In the genomic region with DNA sequence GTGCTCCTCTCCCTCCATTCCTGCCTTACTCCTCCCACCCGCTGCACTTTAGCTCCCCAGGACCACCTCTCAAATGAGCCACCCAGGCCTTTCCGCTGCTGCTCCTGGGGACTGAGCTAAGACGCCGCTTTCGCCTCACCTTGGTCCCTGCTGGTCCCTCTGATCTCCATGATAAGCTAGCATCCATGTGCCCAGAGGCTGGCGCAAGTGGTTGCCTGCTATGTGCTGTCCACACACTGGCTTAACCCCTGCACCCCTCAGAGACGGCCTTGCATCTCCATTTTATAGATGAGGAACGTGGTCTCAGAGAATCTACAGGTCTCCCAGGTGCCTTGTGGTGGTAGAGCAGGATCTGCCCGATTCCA, we compare ENCODE assay signal across 23 cellular contexts.
"Had no signal": no experiment of that assay in that cellular context is flagged by ENCODE, and none has a peak within 500 bp of the region (broad histone marks: within the 10 kb centered on the region; RNA-seq: fewer than 3 reads in every experiment).

No MANE protein-coding gene starts in this region.

- DNase-seq: activated CD4-positive, alpha-beta memory T cell treated with anti-CD3 and anti-CD28 coated beads, Interleukin-2, amount 10 ng/mL, durations not matched to agents 7 days and 5 days; activated CD4-positive, alpha-beta T cell treated with anti-CD3 and anti-CD28 coated beads, Interleukin-2, amount 50 U/mL, for 1 hour; activated CD4-positive, CD25-positive, alpha-beta regulatory T cell; activated effector memory CD4-positive, alpha-beta T cell treated with anti-CD3 and anti-CD28 coated beads, Interleukin-2, amount 50 U/mL, for 16 hours; activated naive CD4-positive, alpha-beta T cell treated with Interleukin-2 at 50 U/mL for 16 hours; activated T-cell treated with anti-CD3 and anti-CD28 coated beads, Interleukin-2, amount 50 U/mL, for 4 hours; amygdala; MG63; NCI-H1105; NCI-H1436; NCI-H1694 treated with DMSO at 0.1 percent for 48 hours; NCI-H2029 treated with DMSO at 0.1 percent for 48 hours; NCI-H345; NCI-H510A; NCI-H526 treated with DMSO at 0.1 percent for 48 hours; NCI-H82; SIG-M5 had no signal

- H3K9me3 ChIP-seq: MG63 had no signal

- FAIRE-seq: astrocyte had no signal

- H3K9me3 Mint-ChIP-seq: activated CD4-positive, alpha-beta memory T cell treated with anti-CD3 and anti-CD28 coated beads, Interleukin-2, amount 10 ng/mL, durations not matched to agents 7 days and 5 days; activated T-cell treated with anti-CD3 and anti-CD28 coated beads, Interleukin-2, amount 50 U/mL, for 4 hours; T-cell had no signal

- H3K4me3 ChIP-seq: cardiac muscle cell, MG63 had no signal

- ATAC-seq: activated T-cell treated with anti-CD3 and anti-CD28 coated beads, Interleukin-2, amount 50 U/mL, for 4 hours; T-cell had no signal

- H3K36me3 ChIP-seq: cardiac muscle cell, MG63 had no signal

- H3K27ac ChIP-seq: cardiac muscle cell, VCaP had no signal

- H3K27ac Mint-ChIP-seq: activated CD4-positive, alpha-beta memory T cell treated with anti-CD3 and anti-CD28 coated beads, Interleukin-2, amount 10 ng/mL, durations not matched to agents 7 days and 5 days; activated naive CD8-positive, alpha-beta T cell; T-cell had no signal

- H3K36me3 Mint-ChIP-seq: activated naive CD8-positive, alpha-beta T cell; brain; T-cell had no signal
